Comparison of ENCODE assay signal across 16 cellular contexts in genomic region chr20:3039426-3039825, GRCh38. TPM values are rescaled to one million over a fixed set of nuclear protein-coding genes. Genes with fewer than 3 reads are reported as not detected.
"Had no signal": no experiment of that assay in that cellular context is flagged by ENCODE, and none has a peak within 500 bp of the region (broad histone marks: within the 10 kb centered on the region; RNA-seq: fewer than 3 reads in every experiment).

No MANE protein-coding gene starts in this region.

- H3K4me1 ChIP-seq: adrenal gland, sigmoid colon had no signal

- H3K9me3 Mint-ChIP-seq: naive B cell had no signal

- H3K9me3 ChIP-seq: adrenal gland, heart left ventricle, sigmoid colon had no signal

- H3K27ac ChIP-seq: adrenal gland, coronary artery, heart left ventricle, sigmoid colon had no signal

- DNase-seq: activated CD4-positive, CD25-positive, alpha-beta regulatory T cell treated with anti-CD3 and anti-CD28 coated beads, Interleukin-2, amount 50 U/mL, for 72 hours; adrenal gland; caudate nucleus; effector CD4-positive, alpha-beta T cell; heart left ventricle; naive B cell; SIG-M5; stimulated activated CD4-positive, alpha-beta T cell treated with anti-CD3 and anti-CD28 coated beads, Interleukin-12 subunit alpha, Interleukin-12 subunit beta, amount 100 ng/mL, for 4 hours; stimulated activated naive CD4-positive, alpha-beta T cell treated with Interleukin-2 at 50 U/mL for 16 hours had no signal

- H3K4me3 Mint-ChIP-seq: naive B cell had no signal

- H3K27me3 ChIP-seq: adrenal gland, heart left ventricle, sigmoid colon had no signal

- H3K27me3 Mint-ChIP-seq: naive B cell had no signal

- H3K4me3 ChIP-seq: adrenal gland, coronary artery, heart left ventricle, sigmoid colon had no signal

RNA-seq across cellular contexts. Expression of gene GNRH2, which starts 4.0 kb away (rescaled TPM):
- total RNA-seq: frontal cortex, lung microvascular endothelial cell, osteoblast, temporal lobe had no signal
- polyA plus RNA-seq: heart left ventricle had no signal

RNA-seq across cellular contexts. Expression of gene OXT, which starts 32.0 kb away (rescaled TPM):
- total RNA-seq: frontal cortex, lung microvascular endothelial cell, osteoblast, sigmoid colon, temporal lobe, ureter had no signal
- polyA plus RNA-seq: heart left ventricle had no signal

RNA-seq across cellular contexts. Expression of gene AVP, which starts 45.1 kb away (rescaled TPM):
- total RNA-seq: frontal cortex, heart left ventricle, lung microvascular endothelial cell, osteoblast, sigmoid colon, temporal lobe, ureter had no signal
- polyA plus RNA-seq: heart left ventricle, sigmoid colon had no signal
